ENCODE assay signal across 18 cellular contexts in genomic region chr13:59304596-59304995, GRCh38.
DNase-seq lines count a peak whose midpoint lies in the region; ATAC-seq, FAIRE-seq and TF ChIP-seq lines count a peak whose summit lies in the region.
"Had no signal": no experiment of that assay in that cellular context is flagged by ENCODE, and none has a peak within 500 bp of the region (broad histone marks: within the 10 kb centered on the region; RNA-seq: fewer than 3 reads in every experiment).

No MANE protein-coding gene starts in this region.

- no peaks in the 10 kb centered on the region for H3K27me3 ChIP-seq in pancreas
- H3K27me3 ChIP-seq: BLaER1 treated with 17β-estradiol and CSF1 and Interleukin-3, amounts not matched to agents 10 nM and 100 nM had no signal

- no peak for FAIRE-seq in pancreas (lab: Jason Lieb, UNC)
- FAIRE-seq: GM12892, GM18507, HepG2 had no signal

- H3K27ac ChIP-seq in pancreas = no peak overlapping the region
- H3K27ac ChIP-seq: BLaER1 treated with 17β-estradiol and CSF1 and Interleukin-3, amounts not matched to agents 10 nM and 100 nM had no signal

- peaks cover 8 to 15% (median 10%) of the 10 kb centered on the region in 3 donors for H3K4me1 ChIP-seq in pancreas

- no peak overlapping the region for H3K4me3 ChIP-seq in pancreas
- H3K4me3 ChIP-seq: BLaER1 treated with 17β-estradiol and CSF1 and Interleukin-3, amounts not matched to agents 10 nM and 100 nM had no signal

- intact Hi-C loops in pancreas (cut with DNase I) = no loop called here

- no peak for TF ChIP-seq CTCF in pancreas (IDR thresholded peaks at IDR 0.05)

- DNase-seq in NCI-H345 (lab: John Stamatoyannopoulos, UW) (peak; percentile 20), NCI-H345 treated with DMSO at 0.1 percent for 48 hours (lab: John Stamatoyannopoulos, UW; ENCODE audit: unreplicated experiment) (no peak), NCI-H69 (lab: John Stamatoyannopoulos, UW) (peak; percentile 96), pancreas (no peak), cerebellar cortex (ENCODE audit: low spot score) (no peak)
- DNase-seq: 8988T; CD8-positive, alpha-beta T cell; DMS153; DMS79; GDM1; GOT3; H7 had no signal

- H3K36me3 ChIP-seq in pancreas = no peaks in the 10 kb centered on the region
- H3K36me3 ChIP-seq: BLaER1 treated with 17β-estradiol and CSF1 and Interleukin-3, amounts not matched to agents 10 nM and 100 nM had no signal

- WGBS in pancreas, 2 donors = 88 to 100% methylated on average over 1 of the region's 1 CpG

- ATAC-seq in pancreas (peak in 3 of 4 donors; percentile 45 to 78 (median 56)), GM19467 (IDR thresholded peaks at IDR 0.05; ENCODE audit: unreplicated experiment) (no peak), HG03196 (IDR thresholded peaks at IDR 0.05; ENCODE audit: unreplicated experiment) (no peak)
- ATAC-seq: CD8-positive, alpha-beta T cell; HepG2 had no signal

- no peaks in the 10 kb centered on the region for H3K9me3 ChIP-seq in pancreas

Comparison
In these comparisons a context has a peak if more than half of its experiments do, and no peak if none do; other contexts are left out.
1. DNase-seq: peak in NCI-H345 (single experiment) and NCI-H69 (single experiment); none in NCI-H345 treated with DMSO at 0.1 percent for 48 hours (single experiment), pancreas (0 of 6) and cerebellar cortex (single experiment).
2. ATAC-seq: peak in pancreas (3 of 4); none in GM19467 (single experiment) and HG03196 (single experiment).